12 cellular contexts compared by ENCODE assay signal in the genomic region with DNA sequence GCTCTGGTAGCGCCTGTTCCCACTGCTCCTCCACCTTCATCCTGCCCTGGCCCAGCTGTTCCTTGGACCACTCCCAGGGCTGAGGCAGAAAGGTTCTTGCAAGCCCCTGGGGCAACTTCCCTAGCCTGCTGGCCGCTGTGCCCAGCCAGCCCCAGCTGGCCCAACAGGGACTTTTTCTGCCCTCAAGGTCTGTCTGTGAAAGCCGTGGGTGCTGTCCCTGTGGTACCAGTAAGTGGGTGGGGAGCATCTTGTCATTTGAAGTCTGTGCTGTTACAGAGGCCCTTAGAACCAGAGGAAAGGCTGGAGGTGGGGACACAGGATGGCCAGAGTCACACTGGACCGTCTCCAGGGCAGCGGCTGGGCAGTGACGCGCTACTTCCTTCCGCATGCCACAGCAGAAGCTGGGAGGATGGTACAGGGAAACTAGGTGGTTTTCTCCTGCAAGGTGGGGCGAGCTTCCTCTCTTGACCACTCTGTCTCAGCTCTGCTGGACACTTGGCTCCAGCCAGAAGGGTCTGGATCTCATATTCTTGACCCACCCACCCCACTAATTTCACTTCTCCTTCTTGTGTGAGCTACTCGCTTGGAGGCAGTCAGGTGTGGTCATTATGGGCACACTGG.
A peak's percentile ranks its signal among the peaks of the same experiment; 100 is the strongest.
DNase-seq lines count a peak whose midpoint lies in the region; ATAC-seq, FAIRE-seq and TF ChIP-seq lines count a peak whose summit lies in the region.
"Had no signal": no experiment of that assay in that cellular context is flagged by ENCODE, and none has a peak within 500 bp of the region (broad histone marks: within the 10 kb centered on the region; RNA-seq: fewer than 3 reads in every experiment).

No MANE protein-coding gene starts in this region.

- H3K9me3 ChIP-seq in ascending aorta (no peaks in the 10 kb centered on the region), skeletal muscle tissue (ENCODE audit: control insufficient read depth in 3 of 3, low read length in 3 of 3) (no peaks in the 10 kb centered on the region)

- intact Hi-C loops in ascending aorta (cut with DNase I), result no loop called here

- no peak for TF ChIP-seq POLR2A in GM12891 (IDR thresholded peaks at IDR 0.05; ENCODE audit: low read depth, low read length)

- no peaks in the 10 kb centered on the region for H3K9me3 Mint-ChIP-seq in activated CD8-positive, alpha-beta memory T cell treated with anti-CD3 and anti-CD28 coated beads, Interleukin-2, amount 10 ng/mL, durations not matched to agents 7 days and 5 days (ENCODE audit: low read depth)
- H3K9me3 Mint-ChIP-seq: CD8-positive, alpha-beta memory T cell had no signal

- no peak for ATAC-seq in HG03571 (IDR thresholded peaks at IDR 0.05; ENCODE audit: unreplicated experiment)
- no peak for ATAC-seq in activated CD8-positive, alpha-beta memory T cell treated with anti-CD3 and anti-CD28 coated beads, Interleukin-2, amount 10 ng/mL, durations not matched to agents 7 days and 5 days

- no peak overlapping the region for H3K27ac Mint-ChIP-seq in activated CD8-positive, alpha-beta memory T cell treated with anti-CD3 and anti-CD28 coated beads, Interleukin-2, amount 10 ng/mL, durations not matched to agents 7 days and 5 days

- DNase-seq in GM12891 (ENCODE audit: insufficient read length, low spot score) (no peak), ascending aorta (ENCODE audit: low spot score in 2 of 2) (peak in 1 of 2 donors; percentile 75), NCI-H2227 treated with DMSO at 0.1 percent for 48 hours (lab: John Stamatoyannopoulos, UW) (no peak), activated T-cell treated with anti-CD3 and anti-CD28 coated beads for 4 hours (no peak)
- no peak for DNase-seq in activated CD8-positive, alpha-beta memory T cell treated with anti-CD3 and anti-CD28 coated beads, Interleukin-2, amount 10 ng/mL, durations not matched to agents 7 days and 5 days
- DNase-seq: activated CD4-positive, alpha-beta T cell treated with anti-CD3 and anti-CD28 coated beads, Interleukin-2, amount 50 U/mL, for 4 hours; CD8-positive, alpha-beta memory T cell; NCI-H1930; SIG-M5 had no signal

- CTCF ChIA-PET in activated CD8-positive, alpha-beta memory T cell treated with anti-CD3 and anti-CD28 coated beads, Interleukin-2, amount 10 ng/mL, durations not matched to agents 7 days and 5 days (lab: Charles Lee), result interaction anchor here (1.6 kb wide), 1 partner anchor 20 kb away, joined by 4 read pairs; no protein-coding TSS in a partner anchor

- peaks cover 24% of the 10 kb centered on the region for H3K36me3 Mint-ChIP-seq in activated CD8-positive, alpha-beta memory T cell treated with anti-CD3 and anti-CD28 coated beads, Interleukin-2, amount 10 ng/mL, durations not matched to agents 7 days and 5 days

- no peak overlapping the region for H3K9ac ChIP-seq in skeletal muscle tissue (ENCODE audit: low read depth in 1 of 3, low read length in 3 of 3)

- no peak for TF ChIP-seq CTCF in ascending aorta (IDR thresholded peaks at IDR 0.05)

- no peaks in the 10 kb centered on the region for H3K36me3 ChIP-seq in ascending aorta
- H3K36me3 ChIP-seq in skeletal muscle tissue (ENCODE audit: control insufficient read depth in 3 of 3, insufficient read depth in 3 of 3, low read length in 3 of 3), result no peaks in the 10 kb centered on the region

- no peak for FAIRE-seq in GM12891 (lab: Jason Lieb, UNC)

- peaks cover 10% of the 10 kb centered on the region for H3K4me1 Mint-ChIP-seq in activated CD8-positive, alpha-beta memory T cell treated with anti-CD3 and anti-CD28 coated beads, Interleukin-2, amount 10 ng/mL, durations not matched to agents 7 days and 5 days

- no peaks in the 10 kb centered on the region for H3K27me3 Mint-ChIP-seq in activated CD8-positive, alpha-beta memory T cell treated with anti-CD3 and anti-CD28 coated beads, Interleukin-2, amount 10 ng/mL, durations not matched to agents 7 days and 5 days

- no peak overlapping the region for H3K4me3 Mint-ChIP-seq in activated CD8-positive, alpha-beta memory T cell treated with anti-CD3 and anti-CD28 coated beads, Interleukin-2, amount 10 ng/mL, durations not matched to agents 7 days and 5 days
- H3K4me3 Mint-ChIP-seq: CD8-positive, alpha-beta memory T cell had no signal

- H3K27ac ChIP-seq in ascending aorta (peak overlapping the region; percentile 48 to 61), layer of hippocampus (ENCODE audit: low read depth, low read length) (peak overlapping the region; percentile 46), skeletal muscle tissue (ENCODE audit: low read depth, low read length) (peak overlapping the region; percentile 60)

- H3K27me3 ChIP-seq in ascending aorta, result no peaks in the 10 kb centered on the region
- peaks cover 2% of the 10 kb centered on the region for H3K27me3 ChIP-seq in layer of hippocampus (ENCODE audit: control insufficient read depth, insufficient read depth, low read length)
- H3K27me3 ChIP-seq in skeletal muscle tissue (ENCODE audit: control insufficient read depth in 3 of 3, insufficient read depth in 3 of 3, low read length in 3 of 3), result peaks cover 7 to 17% (median 14%) of the 10 kb centered on the region in 3 donors

- no peaks in the 10 kb centered on the region for H3K4me1 ChIP-seq in ascending aorta
- H3K4me1 ChIP-seq in skeletal muscle tissue (ENCODE audit: control insufficient read depth in 3 of 3, insufficient read depth in 3 of 3, low read length in 3 of 3), result peaks cover 0 to 6% (median 3%) of the 10 kb centered on the region in 3 donors

- H3K4me3 ChIP-seq in ascending aorta, result no peak overlapping the region
- H3K4me3 ChIP-seq in skeletal muscle tissue (ENCODE audit: low read length in 3 of 3), result peak overlapping the region in 1 of 3 donors; percentile 13

TF ChIP-seq in GM12891, 5 proteins besides CTCF, POLR2A, EP300 and RAD21:
- no peak for TF ChIP-seq POU2F2 (IDR thresholded peaks at IDR 0.05; ENCODE audit: low read depth, low read length)
- TF ChIP-seq SPI1 (IDR thresholded peaks at IDR 0.05; ENCODE audit: low read depth, low read length), result peak; percentile 84
TF ChIP-seq in GM12891: peak in this region for 1.
